1 cellular context compared by ENCODE assay signal in the genomic region with DNA sequence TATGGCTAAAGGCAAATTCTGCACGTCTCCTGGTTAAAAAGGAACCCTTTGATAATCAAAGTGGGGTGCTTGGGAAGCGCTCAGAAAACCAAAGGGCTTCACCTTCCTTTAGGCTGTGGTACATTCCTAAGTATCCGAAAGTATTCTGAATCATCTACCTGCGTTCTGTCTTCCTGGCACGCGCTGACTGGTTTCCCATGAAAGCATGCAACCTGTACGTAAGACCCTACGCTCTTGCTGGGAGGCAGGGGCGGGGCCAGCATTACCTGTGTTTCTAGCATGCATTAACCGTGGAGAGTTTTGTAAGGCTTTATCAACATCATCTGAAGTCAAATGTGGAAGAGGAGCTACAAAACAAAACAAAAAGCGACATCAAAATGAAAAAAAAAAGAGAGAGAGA.
TF ChIP-seq lines count a peak whose summit lies in the region.

No MANE protein-coding gene starts in this region.

TF ChIP-seq in SK-N-SH, 30 proteins besides CTCF, POLR2A, EP300 and RAD21:
- TF ChIP-seq, protein P1, sequence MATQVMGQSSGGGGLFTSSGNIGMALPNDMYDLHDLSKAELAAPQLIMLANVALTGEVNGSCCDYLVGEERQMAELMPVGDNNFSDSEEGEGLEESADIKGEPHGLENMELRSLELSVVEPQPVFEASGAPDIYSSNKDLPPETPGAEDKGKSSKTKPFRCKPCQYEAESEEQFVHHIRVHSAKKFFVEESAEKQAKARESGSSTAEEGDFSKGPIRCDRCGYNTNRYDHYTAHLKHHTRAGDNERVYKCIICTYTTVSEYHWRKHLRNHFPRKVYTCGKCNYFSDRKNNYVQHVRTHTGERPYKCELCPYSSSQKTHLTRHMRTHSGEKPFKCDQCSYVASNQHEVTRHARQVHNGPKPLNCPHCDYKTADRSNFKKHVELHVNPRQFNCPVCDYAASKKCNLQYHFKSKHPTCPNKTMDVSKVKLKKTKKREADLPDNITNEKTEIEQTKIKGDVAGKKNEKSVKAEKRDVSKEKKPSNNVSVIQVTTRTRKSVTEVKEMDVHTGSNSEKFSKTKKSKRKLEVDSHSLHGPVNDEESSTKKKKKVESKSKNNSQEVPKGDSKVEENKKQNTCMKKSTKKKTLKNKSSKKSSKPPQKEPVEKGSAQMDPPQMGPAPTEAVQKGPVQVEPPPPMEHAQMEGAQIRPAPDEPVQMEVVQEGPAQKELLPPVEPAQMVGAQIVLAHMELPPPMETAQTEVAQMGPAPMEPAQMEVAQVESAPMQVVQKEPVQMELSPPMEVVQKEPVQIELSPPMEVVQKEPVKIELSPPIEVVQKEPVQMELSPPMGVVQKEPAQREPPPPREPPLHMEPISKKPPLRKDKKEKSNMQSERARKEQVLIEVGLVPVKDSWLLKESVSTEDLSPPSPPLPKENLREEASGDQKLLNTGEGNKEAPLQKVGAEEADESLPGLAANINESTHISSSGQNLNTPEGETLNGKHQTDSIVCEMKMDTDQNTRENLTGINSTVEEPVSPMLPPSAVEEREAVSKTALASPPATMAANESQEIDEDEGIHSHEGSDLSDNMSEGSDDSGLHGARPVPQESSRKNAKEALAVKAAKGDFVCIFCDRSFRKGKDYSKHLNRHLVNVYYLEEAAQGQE (IDR thresholded peaks at IDR 0.05; ENCODE audit: low read depth, low read length) = no peak
- TF ChIP-seq IRF3 (IDR thresholded peaks at IDR 0.05; ENCODE audit: low read depth, low read length) (no peak), USF1 (IDR thresholded peaks at IDR 0.05; ENCODE audit: borderline replicate concordance, low read depth) (no peak)
- TF ChIP-seq, protein P2, sequence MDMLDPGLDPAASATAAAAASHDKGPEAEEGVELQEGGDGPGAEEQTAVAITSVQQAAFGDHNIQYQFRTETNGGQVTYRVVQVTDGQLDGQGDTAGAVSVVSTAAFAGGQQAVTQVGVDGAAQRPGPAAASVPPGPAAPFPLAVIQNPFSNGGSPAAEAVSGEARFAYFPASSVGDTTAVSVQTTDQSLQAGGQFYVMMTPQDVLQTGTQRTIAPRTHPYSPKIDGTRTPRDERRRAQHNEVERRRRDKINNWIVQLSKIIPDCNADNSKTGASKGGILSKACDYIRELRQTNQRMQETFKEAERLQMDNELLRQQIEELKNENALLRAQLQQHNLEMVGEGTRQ (IDR thresholded peaks at IDR 0.05; ENCODE audit: borderline replicate concordance, low read depth, low read length) = no peak
